In genomic region chr19:49473501-49473867, GRCh38 we compare ENCODE assay signal across 6 cellular contexts. TPM values are rescaled to one million over a fixed set of nuclear protein-coding genes. Genes with fewer than 3 reads are reported as not detected.
DNase-seq lines count a peak whose midpoint lies in the region; ATAC-seq and TF ChIP-seq lines count a peak whose summit lies in the region.
"Not testable (repeated sequence)": the region's sequence is repeated elsewhere in the genome, so short reads cannot be mapped to it uniquely, and the experiment has no call there.

No MANE protein-coding gene starts in this region.

- not testable (repeated sequence) for H3K9ac ChIP-seq in SK-N-MC (ENCODE audit: insufficient read length)

- not testable (repeated sequence) for H3K27me3 Mint-ChIP-seq in natural killer cell (ENCODE audit: low read depth in 2 of 2)

- not testable (repeated sequence) for DNase-seq in SK-N-MC (ENCODE audit: low read depth, low spot score); ascending aorta (ENCODE audit: low spot score in 2 of 2); foreskin fibroblast; natural killer cell

- not testable (repeated sequence) for H3K9me3 ChIP-seq in DOHH2 (ENCODE audit: control insufficient read depth, insufficient read depth, low read length); SK-N-MC (ENCODE audit: low read depth, low read length); ascending aorta; thymus (ENCODE audit: control insufficient read depth)

- H3K4me1 ChIP-seq in DOHH2 (ENCODE audit: control insufficient read depth, low read length) (peaks cover 49% of the 10 kb centered on the region), thymus (ENCODE audit: control insufficient read depth, insufficient read depth, low read length) (peaks cover 27% of the 10 kb centered on the region)
- H3K4me1 ChIP-seq in ascending aorta, result not testable (repeated sequence)

- H3K27ac ChIP-seq in DOHH2 (ENCODE audit: low read depth, low read length); SK-N-MC: not testable (repeated sequence)
- H3K27ac ChIP-seq in ascending aorta (peak overlapping the region; percentile 58 to 66), thymus (ENCODE audit: low read depth) (peak overlapping the region; percentile 99)

- H3K4me3 Mint-ChIP-seq in natural killer cell, result peak overlapping the region; percentile 95

- H3F3A ChIP-seq in DOHH2 (ENCODE audit: control insufficient read depth, insufficient read depth), result not testable (repeated sequence)

- not testable (repeated sequence) for TF ChIP-seq CTCF in DOHH2 (IDR thresholded peaks at IDR 0.05; ENCODE audit: low read depth, low read length, poor library complexity, severe bottlenecking); ascending aorta (IDR thresholded peaks at IDR 0.05); foreskin fibroblast (IDR thresholded peaks at IDR 0.05; ENCODE audit: low read depth, low read length); natural killer cell (IDR thresholded peaks at IDR 0.05)

- ATAC-seq in natural killer cell, result not testable (repeated sequence)

- peak overlapping the region; percentile 88 to 94 for H3K27ac Mint-ChIP-seq in natural killer cell

- H3K9me3 Mint-ChIP-seq in natural killer cell, result not testable (repeated sequence)

- not testable (repeated sequence) for H3K36me3 Mint-ChIP-seq in natural killer cell

- H3K4me2 ChIP-seq in DOHH2 (ENCODE audit: low read length), result peak overlapping the region; percentile 78

- H3K27me3 ChIP-seq in DOHH2 (ENCODE audit: control insufficient read depth, low read length); ascending aorta; thymus (ENCODE audit: control insufficient read depth, insufficient read depth): not testable (repeated sequence)

- H3K4me1 Mint-ChIP-seq in natural killer cell, result peaks cover 36 to 60% of the 10 kb centered on the region in 2 donors

- intact Hi-C loops in ascending aorta (cut with DNase I); natural killer cell (cut with micrococcal nuclease): not testable (repeated sequence)

- peak overlapping the region; percentile 75 for H3K4me3 ChIP-seq in DOHH2 (ENCODE audit: low read length)
- peak overlapping the region; percentile 76 for H3K4me3 ChIP-seq in SK-N-MC
- peak overlapping the region; percentile 68 to 86 for H3K4me3 ChIP-seq in ascending aorta
- peak overlapping the region; percentile 72 to 73 for H3K4me3 ChIP-seq in foreskin fibroblast (ENCODE audit: low read depth in 1 of 2, low read length in 2 of 2)
- peak overlapping the region; percentile 88 for H3K4me3 ChIP-seq in thymus (ENCODE audit: low read length)

- H3K79me2 ChIP-seq in DOHH2 (ENCODE audit: control insufficient read depth, low read length), result not testable (repeated sequence)

- not testable (repeated sequence) for H3K9me2 ChIP-seq in DOHH2 (replicated peaks; ENCODE audit: control insufficient read depth, low read length)

- H3K36me3 ChIP-seq in DOHH2 (ENCODE audit: control insufficient read depth, low read length), result peaks cover 21% of the 10 kb centered on the region
- not testable (repeated sequence) for H3K36me3 ChIP-seq in SK-N-MC (ENCODE audit: insufficient read depth, low read length); ascending aorta; thymus (ENCODE audit: control insufficient read depth, insufficient read depth)

- 86% methylated on average over 9 of the region's 9 CpGs for WGBS in thymus

- H4K20me1 ChIP-seq in DOHH2 (ENCODE audit: control insufficient read depth, insufficient read depth, low read depth, low read length), result not testable (repeated sequence)

RNA-seq across cellular contexts. Expression of gene FLT3LG, which starts 0.5 kb away (rescaled TPM):
- total RNA-seq in ascending aorta, result 37.3 TPM
- 10 to 100 TPM; 44.7 to 65.7 (median 64.8) TPM for total RNA-seq in natural killer cell
- 32.1 TPM for polyA plus RNA-seq in thymus

RNA-seq across cellular contexts. Expression of gene RPL13A, which starts 13.9 kb away (rescaled TPM):
- total RNA-seq in ascending aorta (2,737 TPM), natural killer cell (1,000 to 10,000 TPM; 1,881 to 2,284 (median 2,283) TPM)
- 4,231 TPM for polyA plus RNA-seq in thymus

RNA-seq across cellular contexts. Expression of gene ALDH16A1, which starts 20.5 kb away (rescaled TPM):
- 27.9 TPM for total RNA-seq in ascending aorta
- 10 to 100 TPM; 39.9 to 43.2 (median 41.4) TPM for total RNA-seq in natural killer cell
- 51.6 TPM for polyA plus RNA-seq in thymus

RNA-seq across cellular contexts. Expression of gene PIH1D1, which starts 21.9 kb away (rescaled TPM):
- 177 TPM for total RNA-seq in ascending aorta
- 100 to 1,000 TPM; 112 to 149 (median 138) TPM for total RNA-seq in natural killer cell
- 130 TPM for polyA plus RNA-seq in thymus

RNA-seq across cellular contexts. Expression of gene RPS11, which starts 22.8 kb away (rescaled TPM):
- 3,554 TPM for total RNA-seq in ascending aorta
- total RNA-seq in natural killer cell, result 1,000 to 10,000 TPM; 1,427 to 1,714 (median 1,549) TPM
- polyA plus RNA-seq in thymus, result 4,965 TPM
